In the genomic region with DNA sequence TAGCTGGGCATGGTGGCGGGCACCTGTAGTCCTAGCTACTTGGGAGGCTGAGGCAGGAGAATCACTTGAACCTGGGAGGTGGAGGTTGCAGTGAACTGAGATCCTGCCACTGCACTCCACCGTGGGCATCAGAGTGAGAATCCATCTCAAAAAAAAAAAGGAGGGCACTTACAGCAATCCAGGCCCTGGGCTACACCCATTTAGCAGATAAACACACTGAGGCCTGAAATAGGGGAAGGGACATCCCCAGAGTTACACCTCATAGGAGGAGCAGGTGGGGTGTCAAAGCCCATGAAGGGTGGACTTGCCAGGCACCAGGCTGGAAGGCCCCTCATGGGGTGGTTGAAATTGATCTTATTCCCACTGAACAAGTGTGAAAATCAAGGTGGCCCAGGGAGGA, we compare ENCODE assay signal across 35 cellular contexts. TPM values are rescaled to one million over a fixed set of nuclear protein-coding genes. Genes with fewer than 3 reads are reported as not detected.
"Had no signal": no experiment of that assay in that cellular context is flagged by ENCODE, and none has a peak within 500 bp of the region (broad histone marks: within the 10 kb centered on the region; RNA-seq: fewer than 3 reads in every experiment).

No MANE protein-coding gene starts in this region.

- H3K27me3 ChIP-seq: adrenal gland, body of pancreas, breast epithelium, MG63, Peyer's patch, SJSA1 had no signal

- H3K27ac Mint-ChIP-seq: activated CD4-positive, alpha-beta T cell treated with anti-CD3 and anti-CD28 coated beads, Interleukin-2, amount 10 ng/mL, durations not matched to agents 24 days and 14 days; activated CD8-positive, alpha-beta T cell treated with anti-CD3 and anti-CD28 coated beads for 36 hours; activated naive CD4-positive, alpha-beta T cell treated with anti-CD3 and anti-CD28 coated beads, Interleukin-2, amount 50 U/mL, for 24 hours; activated T-cell treated with anti-CD3 and anti-CD28 coated beads, Interleukin-2, amount 50 U/mL, for 72 hours; activated T-helper 2 cell treated with anti-CD3 and anti-CD28 coated beads, Interferon-gamma antibody, Interleukin-2, Interleukin-4, amounts not matched to agents 10 μg/mL and 5 μg/mL and 100 μg/mL, durations not matched to agents 14 hours and 24 hours and 36 hours; T-helper 1 cell treated with Interleukin-12 subunit alpha and Interleukin-12 subunit beta and Interleukin-4 antibody, amounts not matched to agents 30 μg/mL and 1 μg/mL, for 36 hours; T-helper 2 cell treated with Interferon-gamma antibody and Interleukin-4, amounts not matched to agents 5 μg/mL and 100 μg/mL, for 36 hours had no signal

- FAIRE-seq: astrocyte, TTC549 had no signal

- ATAC-seq: activated CD8-positive, alpha-beta T cell treated with anti-CD3 and anti-CD28 coated beads for 36 hours; activated T-cell treated with anti-CD3 and anti-CD28 coated beads, Interleukin-2, amount 50 U/mL, for 72 hours; body of pancreas; PC-3 had no signal

- H3K4me1 Mint-ChIP-seq: activated CD4-positive, alpha-beta T cell treated with anti-CD3 and anti-CD28 coated beads, Interleukin-2, amount 10 ng/mL, durations not matched to agents 24 days and 14 days; activated naive CD4-positive, alpha-beta T cell treated with anti-CD3 and anti-CD28 coated beads, Interleukin-2, amount 50 U/mL, for 24 hours had no signal

- H3K36me3 ChIP-seq: adrenal gland, breast epithelium, MG63, Peyer's patch, SJSA1 had no signal

- H3K27ac ChIP-seq: adrenal gland, body of pancreas, breast epithelium, Peyer's patch, SJSA1 had no signal

- H3K36me3 Mint-ChIP-seq: activated naive CD4-positive, alpha-beta T cell treated with anti-CD3 and anti-CD28 coated beads, Interleukin-2, amount 50 U/mL, for 24 hours had no signal

- H3K4me3 Mint-ChIP-seq: activated CD4-positive, alpha-beta T cell treated with anti-CD3 and anti-CD28 coated beads, Interleukin-2, amount 10 ng/mL, durations not matched to agents 24 days and 14 days; activated CD8-positive, alpha-beta T cell treated with anti-CD3 and anti-CD28 coated beads for 36 hours; activated naive CD4-positive, alpha-beta T cell treated with anti-CD3 and anti-CD28 coated beads, Interleukin-2, amount 50 U/mL, for 24 hours; activated T-cell treated with anti-CD3 and anti-CD28 coated beads, Interleukin-2, amount 50 U/mL, for 72 hours; T-helper 1 cell treated with Interleukin-12 subunit alpha and Interleukin-12 subunit beta and Interleukin-4 antibody, amounts not matched to agents 30 μg/mL and 1 μg/mL, for 36 hours; T-helper 2 cell treated with Interferon-gamma antibody and Interleukin-4, amounts not matched to agents 5 μg/mL and 100 μg/mL, for 36 hours had no signal

- H3K9me3 Mint-ChIP-seq: activated CD4-positive, alpha-beta T cell treated with anti-CD3 and anti-CD28 coated beads, Interleukin-2, amount 10 ng/mL, durations not matched to agents 24 days and 14 days; activated CD8-positive, alpha-beta T cell treated with anti-CD3 and anti-CD28 coated beads for 36 hours; activated naive CD4-positive, alpha-beta T cell treated with anti-CD3 and anti-CD28 coated beads, Interleukin-2, amount 50 U/mL, for 24 hours; activated T-cell treated with anti-CD3 and anti-CD28 coated beads, Interleukin-2, amount 50 U/mL, for 72 hours; activated T-helper 2 cell treated with anti-CD3 and anti-CD28 coated beads, Interferon-gamma antibody, Interleukin-2, Interleukin-4, amounts not matched to agents 10 μg/mL and 5 μg/mL and 100 μg/mL, durations not matched to agents 14 hours and 24 hours and 36 hours; T-helper 1 cell treated with Interleukin-12 subunit alpha and Interleukin-12 subunit beta and Interleukin-4 antibody, amounts not matched to agents 30 μg/mL and 1 μg/mL, for 36 hours; T-helper 2 cell treated with Interferon-gamma antibody and Interleukin-4, amounts not matched to agents 5 μg/mL and 100 μg/mL, for 36 hours had no signal

- DNase-seq: activated CD4-positive, alpha-beta T cell treated with anti-CD3 and anti-CD28 coated beads, Interleukin-2, amount 10 ng/mL, durations not matched to agents 24 days and 14 days; activated CD4-positive, alpha-beta T cell treated with anti-CD3 and anti-CD28 coated beads, Interleukin-2, amount 50 U/mL, for 4 hours; activated CD8-positive, alpha-beta T cell treated with anti-CD3 and anti-CD28 coated beads for 36 hours; activated gamma-delta T cell; activated naive CD4-positive, alpha-beta T cell treated with Interleukin-2 at 50 U/mL for 16 hours; activated T-cell treated with anti-CD3 and anti-CD28 coated beads, Interleukin-2, amount 50 U/mL, for 1 hour; activated T-cell treated with anti-CD3 and anti-CD28 coated beads, Interleukin-2, amount 50 U/mL, for 72 hours; adrenal gland; body of pancreas; Kasumi-1; MG63; NCI-H1048; NCI-H1105 treated with DMSO at 0.1 percent for 48 hours; NCI-H1436; NCI-H1694; NCI-H1930; NCI-H2081 treated with DMSO at 0.1 percent for 48 hours; NCI-H345; NCI-H524 treated with DMSO at 0.1 percent for 48 hours; PC-3; Peyer's patch; RPMI8226; SHP77 treated with DMSO at 0.1 percent for 48 hours; SK-N-SH had no signal

- H3K4me1 ChIP-seq: adrenal gland, body of pancreas, breast epithelium had no signal

- H3K4me3 ChIP-seq: adrenal gland, body of pancreas, breast epithelium, MG63, Peyer's patch, SJSA1 had no signal

- H3K4me2 ChIP-seq: SK-N-SH had no signal

- H3K9me3 ChIP-seq: adrenal gland, body of pancreas, breast epithelium, MG63, Peyer's patch, SJSA1, SK-N-SH had no signal

- H3K9ac ChIP-seq: SK-N-SH had no signal

- H3K27me3 Mint-ChIP-seq: activated CD4-positive, alpha-beta T cell treated with anti-CD3 and anti-CD28 coated beads, Interleukin-2, amount 10 ng/mL, durations not matched to agents 24 days and 14 days; activated CD8-positive, alpha-beta T cell treated with anti-CD3 and anti-CD28 coated beads for 36 hours; activated naive CD4-positive, alpha-beta T cell treated with anti-CD3 and anti-CD28 coated beads, Interleukin-2, amount 50 U/mL, for 24 hours had no signal

RNA-seq across cellular contexts. Expression of gene IRGC, which starts 32.0 kb away (rescaled TPM):
- total RNA-seq: activated CD4-positive, alpha-beta T cell treated with anti-CD3 and anti-CD28 coated beads, Interleukin-2, amount 10 ng/mL, durations not matched to agents 24 days and 14 days; activated CD8-positive, alpha-beta memory T cell treated with anti-CD3 and anti-CD28 coated beads for 36 hours; activated CD8-positive, alpha-beta T cell treated with anti-CD3 and anti-CD28 coated beads for 36 hours; activated T-cell treated with anti-CD3 and anti-CD28 coated beads, Interleukin-2, amount 50 U/mL, for 72 hours; activated T-helper 2 cell treated with anti-CD3 and anti-CD28 coated beads, Interferon-gamma antibody, Interleukin-2, Interleukin-4, amounts not matched to agents 10 μg/mL and 5 μg/mL and 100 μg/mL, durations not matched to agents 14 hours and 24 hours and 36 hours; adrenal gland; astrocyte; body of pancreas; breast epithelium; cardiac septum; NCI-H460; PC-3; Peyer's patch; SJSA1 had no signal

RNA-seq across cellular contexts. Expression of gene CADM4, which starts 44.3 kb away (rescaled TPM):
- total RNA-seq: SJSA1 had no signal
